Comparison of ENCODE assay signal across 8 cellular contexts in the genomic region with DNA sequence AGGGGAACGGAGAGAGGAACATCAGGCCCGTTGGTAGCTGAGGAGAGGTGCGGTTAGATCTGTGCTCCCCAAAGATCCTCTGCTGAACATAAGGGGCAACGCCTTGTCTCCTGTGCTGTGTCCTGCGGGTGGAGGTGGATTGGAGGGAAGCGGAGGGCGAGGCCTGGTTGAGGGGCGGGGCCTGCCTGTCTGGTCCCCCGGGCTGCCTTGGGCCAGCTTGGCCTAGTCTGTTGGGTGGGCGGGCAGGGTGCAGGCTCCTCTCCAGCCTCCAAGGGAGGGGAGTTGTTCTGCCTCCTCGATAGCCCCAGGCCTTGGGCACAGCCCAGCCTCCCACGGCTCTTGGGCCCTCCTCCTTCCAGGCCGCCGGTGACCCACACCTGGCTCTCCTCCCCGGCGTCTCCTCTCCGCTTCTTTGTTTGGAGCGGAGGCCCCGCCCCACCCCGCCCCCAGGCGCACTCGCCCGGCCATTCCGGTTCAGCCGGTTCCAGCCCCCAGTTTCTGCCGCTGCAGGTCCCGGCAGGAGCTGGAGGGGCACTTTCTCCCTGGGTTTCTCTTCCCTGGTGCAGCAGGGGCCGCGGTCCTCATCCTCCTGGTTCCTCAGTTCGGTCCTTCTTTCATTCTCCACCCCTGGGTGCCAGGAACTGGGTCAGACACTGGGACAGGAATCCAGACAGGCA. TPM values are rescaled to one million over a fixed set of nuclear protein-coding genes. Genes with fewer than 3 reads are reported as not detected.
DNase-seq lines count a peak whose midpoint lies in the region; ATAC-seq and TF ChIP-seq lines count a peak whose summit lies in the region.

No MANE protein-coding gene starts in this region.

- DNase-seq in activated naive CD4-positive, alpha-beta T cell treated with anti-CD3 and anti-CD28 coated beads, Interleukin-2, amount 50 U/mL, for 72 hours (ENCODE audit: low spot score in 2 of 2): peak in 1 of 2 donors; percentile 15
- DNase-seq in activated naive CD4-positive, alpha-beta T cell treated with Interleukin-2 at 50 U/mL for 16 hours: no peak
- peak; percentile 42 for DNase-seq in activated CD8-positive, alpha-beta T cell treated with anti-CD3 and anti-CD28 coated beads for 36 hours
- peak; percentile 19 for DNase-seq in stimulated activated naive CD8-positive, alpha-beta T cell treated with anti-CD3 and anti-CD28 coated beads, Interleukin-15, Interleukin-2, amounts not matched to agents 100 U/mL and 50 U/mL, for 24 hours
- DNase-seq in effector memory CD4-positive, alpha-beta T cell: no peak
- no peak for DNase-seq in AG08395 (ENCODE audit: low spot score)
- no peak for DNase-seq in GDM1 (lab: John Stamatoyannopoulos, UW)

- peaks cover 3% of the 10 kb centered on the region for H3K4me1 Mint-ChIP-seq in activated CD8-positive, alpha-beta T cell treated with anti-CD3 and anti-CD28 coated beads for 36 hours (ENCODE audit: low read depth)

- POLR2A ChIA-PET in activated CD8-positive, alpha-beta T cell treated with anti-CD3 and anti-CD28 coated beads for 36 hours (lab: Charles Lee): interaction anchor here (1.4 kb wide), 1 partner anchor 16 kb away, joined by 4 read pairs; no protein-coding TSS in a partner anchor

- peak; percentile 59 to 70 for ATAC-seq in activated naive CD4-positive, alpha-beta T cell treated with anti-CD3 and anti-CD28 coated beads, Interleukin-2, amount 50 U/mL, for 72 hours
- ATAC-seq in activated CD8-positive, alpha-beta T cell treated with anti-CD3 and anti-CD28 coated beads for 36 hours: peak; percentile 54
- no peak for ATAC-seq in stimulated activated naive CD8-positive, alpha-beta T cell treated with anti-CD3 and anti-CD28 coated beads, Interleukin-15, Interleukin-2, amounts not matched to agents 100 U/mL and 50 U/mL, for 24 hours

- no peak overlapping the region for H3K27ac ChIP-seq in effector memory CD4-positive, alpha-beta T cell (ENCODE audit: insufficient read depth, low read length, poor library complexity, severe bottlenecking)

- no peak overlapping the region for H3K27ac Mint-ChIP-seq in activated naive CD4-positive, alpha-beta T cell treated with anti-CD3 and anti-CD28 coated beads, Interleukin-2, amount 50 U/mL, for 72 hours
- H3K27ac Mint-ChIP-seq in activated CD8-positive, alpha-beta T cell treated with anti-CD3 and anti-CD28 coated beads for 36 hours: no peak overlapping the region

- H3K9me3 ChIP-seq in iPS-18c (ENCODE audit: control insufficient read depth, insufficient read depth, low read length): no peaks in the 10 kb centered on the region
- no peaks in the 10 kb centered on the region for H3K9me3 ChIP-seq in effector memory CD4-positive, alpha-beta T cell (ENCODE audit: control insufficient read depth, low read length)

- CTCF ChIA-PET in activated CD8-positive, alpha-beta T cell treated with anti-CD3 and anti-CD28 coated beads for 36 hours (lab: Charles Lee): interaction anchor here (1.7 kb wide), 1 partner anchor 21 kb away, joined by 8 read pairs; no protein-coding TSS in a partner anchor

- no peaks in the 10 kb centered on the region for H3K27me3 ChIP-seq in effector memory CD4-positive, alpha-beta T cell (replicated peaks; ENCODE audit: control insufficient read depth, insufficient read depth, low read length, poor library complexity, severe bottlenecking)

- H3K36me3 Mint-ChIP-seq in activated naive CD4-positive, alpha-beta T cell treated with anti-CD3 and anti-CD28 coated beads, Interleukin-2, amount 50 U/mL, for 72 hours: no peaks in the 10 kb centered on the region
- no peaks in the 10 kb centered on the region for H3K36me3 Mint-ChIP-seq in activated CD8-positive, alpha-beta T cell treated with anti-CD3 and anti-CD28 coated beads for 36 hours (ENCODE audit: low read depth)

- H3K4me3 ChIP-seq in iPS-18c (ENCODE audit: insufficient read depth, low read depth, low read length): peak overlapping the region; percentile 37
- no peak overlapping the region for H3K4me3 ChIP-seq in effector memory CD4-positive, alpha-beta T cell (ENCODE audit: insufficient read depth, low read depth, low read length, poor library complexity, severe bottlenecking)

- no peaks in the 10 kb centered on the region for H3K9me3 Mint-ChIP-seq in activated naive CD4-positive, alpha-beta T cell treated with anti-CD3 and anti-CD28 coated beads, Interleukin-2, amount 50 U/mL, for 72 hours
- no peaks in the 10 kb centered on the region for H3K9me3 Mint-ChIP-seq in activated CD8-positive, alpha-beta T cell treated with anti-CD3 and anti-CD28 coated beads for 36 hours

- H3K4me3 Mint-ChIP-seq in activated CD8-positive, alpha-beta T cell treated with anti-CD3 and anti-CD28 coated beads for 36 hours: no peak overlapping the region

- intact Hi-C loops in activated CD8-positive, alpha-beta T cell treated with anti-CD3 and anti-CD28 coated beads for 36 hours (cut with micrococcal nuclease): no loop called here

- TF ChIP-seq CTCF in activated CD8-positive, alpha-beta T cell treated with anti-CD3 and anti-CD28 coated beads for 36 hours (IDR thresholded peaks at IDR 0.05): no peak

- H3K36me3 ChIP-seq in effector memory CD4-positive, alpha-beta T cell (ENCODE audit: control insufficient read depth, insufficient read depth, low read length): no peaks in the 10 kb centered on the region

- H3K27me3 Mint-ChIP-seq in activated CD8-positive, alpha-beta T cell treated with anti-CD3 and anti-CD28 coated beads for 36 hours: peaks cover 10% of the 10 kb centered on the region

- H3K4me1 ChIP-seq in effector memory CD4-positive, alpha-beta T cell (ENCODE audit: control insufficient read depth, insufficient read depth, low read length, poor library complexity, severe bottlenecking): no peaks in the 10 kb centered on the region

RNA-seq across cellular contexts. Expression of gene PTPRF, which starts 19.4 kb away (rescaled TPM):
- 10 to 100 TPM in 1 of 2 donors, under 1 TPM in 1; 0.25 to 21.9 TPM for total RNA-seq in activated naive CD4-positive, alpha-beta T cell treated with anti-CD3 and anti-CD28 coated beads, Interleukin-2, amount 50 U/mL, for 72 hours
- total RNA-seq in activated CD8-positive, alpha-beta T cell treated with anti-CD3 and anti-CD28 coated beads for 36 hours: 1 to 10 TPM; 3.8 to 4.5 TPM

Comparison
In these comparisons a context has a peak if more than half of its experiments do, and no peak if none do; other contexts are left out.
1. DNase-seq: peak in activated CD8-positive, alpha-beta T cell treated with anti-CD3 and anti-CD28 coated beads for 36 hours (single experiment) and stimulated activated naive CD8-positive, alpha-beta T cell treated with anti-CD3 and anti-CD28 coated beads, Interleukin-15, Interleukin-2, amounts not matched to agents 100 U/mL and 50 U/mL, for 24 hours (single experiment); none in activated naive CD4-positive, alpha-beta T cell treated with Interleukin-2 at 50 U/mL for 16 hours (single experiment), effector memory CD4-positive, alpha-beta T cell (0 of 3), AG08395 (single experiment) and GDM1 (single experiment).